28 cellular contexts compared by ENCODE assay signal in genomic region chr13:59360916-59361315, GRCh38.
"Had no signal": no experiment of that assay in that cellular context is flagged by ENCODE, and none has a peak within 500 bp of the region (broad histone marks: within the 10 kb centered on the region; RNA-seq: fewer than 3 reads in every experiment).

No MANE protein-coding gene starts in this region.

- H3K9me3 Mint-ChIP-seq: stimulated activated effector memory CD8-positive, alpha-beta T cell treated with anti-CD3 and anti-CD28 coated beads, Interleukin-12 subunit alpha, Interleukin-12 subunit beta, amount 100 ng/mL, for 72 hours; stimulated activated memory B cell treated with anti-CD40 and anti-IgM and Interleukin-4, amounts not matched to agents 10 μg/mL and 1 μg/mL and 100 μg/mL, for 72 hours; stimulated activated naive B cell treated with anti-CD40 and anti-IgM and Interleukin-4, amounts not matched to agents 10 μg/mL and 1 μg/mL and 100 μg/mL, for 72 hours; stimulated activated naive CD8-positive, alpha-beta T cell treated with anti-CD3 and anti-CD28 coated beads, Interleukin-15, amount 100 ng/mL, for 72 hours; stimulated activated naive CD8-positive, alpha-beta T cell treated with anti-CD3 and anti-CD28 coated beads, Interleukin-15, Interleukin-2, amounts not matched to agents 100 ng/mL and 50 ng/mL, for 24 hours; type B pancreatic cell had no signal

- H3K4me3 ChIP-seq: stomach, suprapubic skin, testis, thoracic aorta, thyroid gland, tibial artery, tibial nerve, transverse colon, upper lobe of left lung, upper lobe of right lung, uterus, vagina had no signal

- H3K4me3 Mint-ChIP-seq: stimulated activated effector memory CD8-positive, alpha-beta T cell treated with anti-CD3 and anti-CD28 coated beads, Interleukin-12 subunit alpha, Interleukin-12 subunit beta, amount 100 ng/mL, for 72 hours; stimulated activated memory B cell treated with anti-CD40 and anti-IgM and Interleukin-4, amounts not matched to agents 10 μg/mL and 1 μg/mL and 100 μg/mL, for 72 hours; stimulated activated naive B cell treated with anti-CD40 and anti-IgM and Interleukin-4, amounts not matched to agents 10 μg/mL and 1 μg/mL and 100 μg/mL, for 72 hours; stimulated activated naive CD8-positive, alpha-beta T cell treated with anti-CD3 and anti-CD28 coated beads, Interleukin-15, amount 100 ng/mL, for 72 hours; stimulated activated naive CD8-positive, alpha-beta T cell treated with anti-CD3 and anti-CD28 coated beads, Interleukin-15, Interleukin-2, amounts not matched to agents 100 ng/mL and 50 ng/mL, for 24 hours; type B pancreatic cell had no signal

- H3K4me1 Mint-ChIP-seq: stimulated activated effector memory CD8-positive, alpha-beta T cell treated with anti-CD3 and anti-CD28 coated beads, Interleukin-12 subunit alpha, Interleukin-12 subunit beta, amount 100 ng/mL, for 72 hours; stimulated activated memory B cell treated with anti-CD40 and anti-IgM and Interleukin-4, amounts not matched to agents 10 μg/mL and 1 μg/mL and 100 μg/mL, for 72 hours; stimulated activated naive B cell treated with anti-CD40 and anti-IgM and Interleukin-4, amounts not matched to agents 10 μg/mL and 1 μg/mL and 100 μg/mL, for 72 hours; stimulated activated naive CD8-positive, alpha-beta T cell treated with anti-CD3 and anti-CD28 coated beads, Interleukin-15, amount 100 ng/mL, for 72 hours had no signal

- H3K9me3 ChIP-seq: stomach, suprapubic skin, testis, thoracic aorta, thyroid gland, tibial artery, tibial nerve, transverse colon, upper lobe of left lung, upper lobe of right lung, uterus, vagina had no signal

- DNase-seq: stimulated activated CD4-positive, alpha-beta T cell treated with anti-CD3 and anti-CD28 coated beads, Interleukin-2, amount 100 ng/mL, for 48 hours; stimulated activated CD4-positive, alpha-beta T cell treated with anti-CD3 and anti-CD28 coated beads, Interleukin-4, amount 100 ng/mL, for 1 hour; stimulated activated CD4-positive, alpha-beta T cell treated with anti-CD3 and anti-CD28 coated beads, Interleukin-4, amount 100 ng/mL, for 24 hours; stimulated activated CD4-positive, alpha-beta T cell treated with anti-CD3 and anti-CD28 coated beads, Interleukin-4, amount 100 ng/mL, for 4 hours; stimulated activated CD8-positive, alpha-beta memory T cell treated with anti-CD3 and anti-CD28 coated beads, Interleukin-4, amount 100 ng/mL, for 48 hours; stimulated activated naive B cell treated with anti-CD40 and anti-IgM and Interleukin-4, amounts not matched to agents 10 μg/mL and 1 μg/mL and 100 μg/mL, for 72 hours; stimulated activated naive CD4-positive, alpha-beta T cell; stimulated activated naive CD4-positive, alpha-beta T cell treated with Interleukin-2 at 50 U/mL for 16 hours; stimulated activated naive CD8-positive, alpha-beta T cell treated with anti-CD3 and anti-CD28 coated beads, Interleukin-15, amount 100 ng/mL, for 72 hours; stimulated activated naive CD8-positive, alpha-beta T cell treated with anti-CD3 and anti-CD28 coated beads, Interleukin-15, Interleukin-2, amounts not matched to agents 100 U/mL and 50 U/mL, for 24 hours; stomach; substantia nigra; testis; thyroid gland; tibial artery; transverse colon; upper lobe of right lung; uterus had no signal

- H3K27me3 Mint-ChIP-seq: stimulated activated memory B cell treated with anti-CD40 and anti-IgM and Interleukin-4, amounts not matched to agents 10 μg/mL and 1 μg/mL and 100 μg/mL, for 72 hours; stimulated activated naive B cell treated with anti-CD40 and anti-IgM and Interleukin-4, amounts not matched to agents 10 μg/mL and 1 μg/mL and 100 μg/mL, for 72 hours; stimulated activated naive CD8-positive, alpha-beta T cell treated with anti-CD3 and anti-CD28 coated beads, Interleukin-15, amount 100 ng/mL, for 72 hours; stimulated activated naive CD8-positive, alpha-beta T cell treated with anti-CD3 and anti-CD28 coated beads, Interleukin-15, Interleukin-2, amounts not matched to agents 100 ng/mL and 50 ng/mL, for 24 hours; type B pancreatic cell had no signal

- H3K36me3 ChIP-seq: stomach, suprapubic skin, thoracic aorta, thyroid gland, tibial artery, tibial nerve, transverse colon, upper lobe of left lung, upper lobe of right lung, uterus, vagina had no signal

- FAIRE-seq: urothelium cell line had no signal

- H3K4me1 ChIP-seq: suprapubic skin, testis, thyroid gland, tibial artery, tibial nerve, uterus, vagina had no signal

- H3K27me3 ChIP-seq: stomach, suprapubic skin, testis, thyroid gland, tibial artery, tibial nerve, transverse colon, upper lobe of left lung, upper lobe of right lung, uterus, vagina had no signal

- H3K27ac ChIP-seq: suprapubic skin, testis, thoracic aorta, thyroid gland, tibial artery, tibial nerve, upper lobe of right lung, uterus, vagina had no signal

- H3K36me3 Mint-ChIP-seq: stimulated activated effector memory CD8-positive, alpha-beta T cell treated with anti-CD3 and anti-CD28 coated beads, Interleukin-12 subunit alpha, Interleukin-12 subunit beta, amount 100 ng/mL, for 72 hours; stimulated activated memory B cell treated with anti-CD40 and anti-IgM and Interleukin-4, amounts not matched to agents 10 μg/mL and 1 μg/mL and 100 μg/mL, for 72 hours; stimulated activated naive B cell treated with anti-CD40 and anti-IgM and Interleukin-4, amounts not matched to agents 10 μg/mL and 1 μg/mL and 100 μg/mL, for 72 hours; type B pancreatic cell had no signal

- ATAC-seq: stimulated activated memory B cell treated with anti-CD40 and anti-IgM and Interleukin-4, amounts not matched to agents 10 μg/mL and 1 μg/mL and 100 μg/mL, for 72 hours; stimulated activated naive CD8-positive, alpha-beta T cell treated with anti-CD3 and anti-CD28 coated beads, Interleukin-15, Interleukin-2, amounts not matched to agents 100 U/mL and 50 U/mL, for 24 hours had no signal

- H3K27ac Mint-ChIP-seq: stimulated activated effector memory CD8-positive, alpha-beta T cell treated with anti-CD3 and anti-CD28 coated beads, Interleukin-12 subunit alpha, Interleukin-12 subunit beta, amount 100 ng/mL, for 72 hours; stimulated activated memory B cell treated with anti-CD40 and anti-IgM and Interleukin-4, amounts not matched to agents 10 μg/mL and 1 μg/mL and 100 μg/mL, for 72 hours; stimulated activated naive B cell treated with anti-CD40 and anti-IgM and Interleukin-4, amounts not matched to agents 10 μg/mL and 1 μg/mL and 100 μg/mL, for 72 hours; stimulated activated naive CD8-positive, alpha-beta T cell treated with anti-CD3 and anti-CD28 coated beads, Interleukin-15, amount 100 ng/mL, for 72 hours; stimulated activated naive CD8-positive, alpha-beta T cell treated with anti-CD3 and anti-CD28 coated beads, Interleukin-15, Interleukin-2, amounts not matched to agents 100 ng/mL and 50 ng/mL, for 24 hours; type B pancreatic cell had no signal
